In genomic region chr5:152142845-152143469, GRCh38 we compare ENCODE assay signal across 8 cellular contexts.
A peak's percentile ranks its signal among the peaks of the same experiment; 100 is the strongest.
DNase-seq lines count a peak whose midpoint lies in the region; ATAC-seq and TF ChIP-seq lines count a peak whose summit lies in the region.

No MANE protein-coding gene starts in this region.

- peak; percentile 85 for ATAC-seq in HG02870 (IDR thresholded peaks at IDR 0.05; ENCODE audit: unreplicated experiment)
- peak; percentile 89 for ATAC-seq in left lung

- no peak overlapping the region for H3K27ac ChIP-seq in left lung

- H3K9me3 ChIP-seq in left lung = no peaks in the 10 kb centered on the region

- H3K36me3 ChIP-seq in left lung = no peaks in the 10 kb centered on the region

- peak; percentile 26 for DNase-seq in NCI-H510A treated with DMSO at 0.1 percent for 48 hours (lab: John Stamatoyannopoulos, UW)
- DNase-seq in NCI-H510A (lab: John Stamatoyannopoulos, UW) = no peak
- peak; percentile 22 for DNase-seq in NCI-H2171 (lab: John Stamatoyannopoulos, UW)
- DNase-seq in activated CD4-positive, CD25-positive, alpha-beta regulatory T cell treated with anti-CD3 and anti-CD28 coated beads, Interleukin-2, amount 50 U/mL, for 72 hours = peak; percentile 67
- peak; percentile 61 for DNase-seq in cerebellar cortex (ENCODE audit: low spot score)
- peak in 1 of 2 donors; percentile 46 for DNase-seq in left lung
- peak; percentile 21 to 38 (median 31) for DNase-seq in stimulated activated CD4-positive, alpha-beta T cell treated with anti-CD3 and anti-CD28 coated beads, TNF-alpha, amount 100 ng/mL, for 4 hours (ENCODE audit: low read depth in 3 of 3)

- H3K4me1 ChIP-seq in left lung = no peaks in the 10 kb centered on the region

- peak; percentile 80 to 84 for TF ChIP-seq CTCF in left lung (IDR thresholded peaks at IDR 0.05)

- no peaks in the 10 kb centered on the region for H3K27me3 ChIP-seq in left lung

- H3K4me3 ChIP-seq in left lung = no peak overlapping the region

- intact Hi-C loops in left lung (cut with DNase I) = loop anchor here in 1 of 2 donors (5.0 kb wide), 1 partner anchor 316 kb away; no protein-coding TSS in a partner anchor
